8 cellular contexts compared by ENCODE assay signal in the genomic region with DNA sequence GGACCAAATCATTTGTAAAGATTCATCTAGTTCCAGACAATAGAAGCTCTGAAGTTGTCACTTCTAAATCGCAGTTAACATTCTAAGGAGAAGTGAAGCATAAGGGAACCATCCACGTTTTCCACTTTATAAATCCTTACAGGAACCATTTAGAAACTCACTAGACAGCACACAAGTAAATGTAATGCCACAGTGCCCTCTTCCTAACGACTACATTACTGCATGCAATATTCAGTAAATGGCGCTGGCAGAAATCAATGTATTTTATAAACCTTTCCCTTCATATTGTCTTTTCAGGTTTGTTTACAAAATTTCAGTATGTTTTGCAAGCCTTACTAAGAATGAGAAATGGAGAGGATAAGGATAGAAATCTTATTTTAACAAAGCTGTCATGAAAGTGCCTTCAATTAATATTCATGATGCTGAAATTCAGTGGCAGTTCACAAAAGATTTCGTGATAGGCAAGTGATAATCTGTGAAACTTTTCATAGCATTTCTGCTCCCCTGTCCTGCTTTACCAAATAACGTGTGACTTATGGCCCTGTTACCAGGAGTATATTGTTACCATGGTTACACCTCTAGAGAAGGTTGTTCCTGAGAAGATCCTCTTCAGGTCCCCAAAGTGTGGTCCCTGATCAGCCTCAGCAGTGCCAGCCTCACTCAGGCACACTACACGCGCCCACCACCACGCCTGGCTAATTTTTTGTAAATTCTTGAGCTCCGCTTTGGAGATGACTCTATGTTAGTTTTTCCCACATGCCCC. TPM values are rescaled to one million over a fixed set of nuclear protein-coding genes. Genes with fewer than 3 reads are reported as not detected.
DNase-seq lines count a peak whose midpoint lies in the region; ATAC-seq, FAIRE-seq and TF ChIP-seq lines count a peak whose summit lies in the region.

No MANE protein-coding gene starts in this region.

- H3K36me3 Mint-ChIP-seq in brain, result no peaks in the 10 kb centered on the region

- peak overlapping the region in 2 of 5 experiments; percentile 40 to 66 for H3K27ac Mint-ChIP-seq in brain

- no peak overlapping the region for H3K9ac ChIP-seq in kidney (ENCODE audit: low read length in 2 of 2)

- H3K4me3 Mint-ChIP-seq in brain, result peak overlapping the region; percentile 33 to 66 (median 43)

- intact Hi-C loops in kidney (cut with DNase I) (loop anchor here (10.0 kb wide), 1 partner anchor 1054 kb away; no protein-coding TSS in a partner anchor), transverse colon (cut with DNase I; ENCODE audit: low total_unique reads) (no loop called here)

- H3K27me3 ChIP-seq in BE2C (no peaks in the 10 kb centered on the region), transverse colon (no peaks in the 10 kb centered on the region)

- H3K4me3 ChIP-seq in BE2C (ENCODE audit: low read depth, low read length) (no peak overlapping the region), kidney (ENCODE audit: low read length in 2 of 2) (no peak overlapping the region), transverse colon (no peak overlapping the region)

- TF ChIP-seq CTCF in BE2C (IDR thresholded peaks at IDR 0.05; ENCODE audit: low read depth, low read length) (peak; percentile 75), brain (conservative IDR thresholded peaks at IDR 0.05) (peak; percentile 77 to 81), kidney (IDR thresholded peaks at IDR 0.05; ENCODE audit: borderline replicate concordance, extremely low read depth, insufficient read depth) (peak; percentile 68), transverse colon (IDR thresholded peaks at IDR 0.05) (peak; percentile 54 to 70 (median 62))

- in situ Hi-C loops in transverse colon (cut with MboI; ENCODE audit: low pct_ligation_motif_present in 1 of 4, low pct_unique_long_range_greater_than_20kb in 1 of 4, low sequenced_read_pairs in 3 of 4), result loop anchor here (10.0 to 25.0 kb wide), 4 partner anchors 54 to 1061 kb away; a partner anchor contains a TSS

- DNase-seq in BE2C (peak; percentile 37), NOMO-1 treated with dmso at 0.1 percent for 144 hours (lab: John Stamatoyannopoulos, UW; ENCODE audit: unreplicated experiment) (peak; percentile 14), kidney (no peak), transverse colon (no peak)

- no peak for TF ChIP-seq POLR2A in transverse colon (IDR thresholded peaks at IDR 0.05)

- WGBS in transverse colon (ENCODE audit: low coverage in 1 of 2), 2 donors, result 50 to 53% methylated on average over 10 of the region's 10 CpGs

- TF ChIP-seq EP300 in transverse colon (IDR thresholded peaks at IDR 0.05; ENCODE audit: low read depth), result no peak

- H3K36me3 ChIP-seq in BE2C (no peaks in the 10 kb centered on the region), kidney (ENCODE audit: control insufficient read depth in 1 of 2, insufficient read depth in 2 of 2, low read length in 2 of 2) (no peaks in the 10 kb centered on the region), transverse colon (no peaks in the 10 kb centered on the region)

- H3K4me1 ChIP-seq in BE2C (no peaks in the 10 kb centered on the region), kidney (ENCODE audit: control insufficient read depth in 1 of 2, insufficient read depth in 1 of 2, low read depth in 1 of 2, low read length in 2 of 2) (no peaks in the 10 kb centered on the region), transverse colon (peaks cover 3 to 8% (median 7%) of the 10 kb centered on the region in 4 donors)

- peak; percentile 39 for ATAC-seq in GM18519 (IDR thresholded peaks at IDR 0.05; ENCODE audit: low FRiP score, unreplicated experiment)
- ATAC-seq in HG03442 (IDR thresholded peaks at IDR 0.05; ENCODE audit: unreplicated experiment), result peak; percentile 32
- no peak for ATAC-seq in HG03135 (IDR thresholded peaks at IDR 0.05; ENCODE audit: unreplicated experiment)

- H3K27me3 Mint-ChIP-seq in brain, result peaks cover 2% of the 10 kb centered on the region

- no peaks in the 10 kb centered on the region for H3K9me3 Mint-ChIP-seq in brain

- H3K9me3 ChIP-seq in BE2C (no peaks in the 10 kb centered on the region), kidney (ENCODE audit: control insufficient read depth in 1 of 2, low read length in 2 of 2) (no peaks in the 10 kb centered on the region), transverse colon (no peaks in the 10 kb centered on the region)

- peak; percentile 47 for FAIRE-seq in kidney (lab: Jason Lieb, UNC)

- H3K27ac ChIP-seq in kidney (ENCODE audit: low read depth in 2 of 2, low read length in 2 of 2), result no peak overlapping the region
- H3K27ac ChIP-seq in transverse colon, result no peak overlapping the region

- peaks cover 7% of the 10 kb centered on the region for H3K4me1 Mint-ChIP-seq in brain

RNA-seq across cellular contexts. Expression of a gene that starts 54.2 kb away (rescaled TPM):
- 49.0 TPM for polyA plus RNA-seq in BE2C (2012; ENCODE audit: insufficient read depth, insufficient read length, low read depth)
- polyA plus RNA-seq in brain (ENCODE audit: insufficient read depth, low read depth, low replicate concordance) (2.8 TPM), kidney (ENCODE audit: insufficient read depth, low read depth, low replicate concordance) (12.8 TPM)
- total RNA-seq in kidney (26.9 TPM), transverse colon (10 to 100 TPM in 3 of 4 donors, 1 to 10 TPM in 1; 7.1 to 27.2 (median 16.4) TPM)

Comparison
In these comparisons a context has a peak if more than half of its experiments do, and no peak if none do; other contexts are left out.
1. DNase-seq: peak in BE2C (single experiment) and NOMO-1 treated with dmso at 0.1 percent for 144 hours (single experiment); none in kidney (single experiment) and transverse colon (single experiment).
2. Peak in every context shown above with its lines, with median percentiles within 50 percentile points of each other: CTCF ChIP-seq.